10 cellular contexts compared by ENCODE assay signal in the genomic region with DNA sequence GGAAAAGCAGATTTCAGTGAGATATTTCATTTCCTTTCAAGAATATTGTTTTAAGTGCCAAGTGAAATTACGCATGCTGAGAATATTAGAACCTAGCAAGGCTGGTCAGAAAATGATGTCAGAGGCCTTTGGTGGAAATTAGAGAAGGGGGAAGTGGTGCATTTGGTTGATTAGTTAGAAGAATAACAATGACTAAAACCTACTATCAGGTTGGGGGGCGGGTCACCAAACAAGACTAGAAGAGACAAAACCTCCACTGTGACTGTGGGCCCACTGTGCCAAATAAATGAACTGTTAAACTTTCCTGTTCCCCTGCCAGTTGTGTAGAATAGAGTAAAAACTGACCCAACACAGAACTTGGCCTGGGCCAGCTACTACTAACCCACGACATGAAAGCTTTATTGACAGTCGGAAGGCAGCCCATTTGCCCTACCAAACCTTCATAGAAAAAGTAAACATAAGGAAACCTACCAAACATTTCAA. TPM values are rescaled to one million over a fixed set of nuclear protein-coding genes. Genes with fewer than 3 reads are reported as not detected.
DNase-seq lines count a peak whose midpoint lies in the region; ATAC-seq and TF ChIP-seq lines count a peak whose summit lies in the region.
"Had no signal": no experiment of that assay in that cellular context is flagged by ENCODE, and none has a peak within 500 bp of the region (broad histone marks: within the 10 kb centered on the region; RNA-seq: fewer than 3 reads in every experiment).

No MANE protein-coding gene starts in this region.

- POLR2A ChIA-PET in HCT116 (lab: Charles Lee): no interaction called here

- no peak for TF ChIP-seq RAD21 in HCT116 (IDR thresholded peaks at IDR 0.05; ENCODE audit: low read depth)

- intact Hi-C loops in CD14-positive monocyte (cut with micrococcal nuclease): loop anchor here in 1 of 2 donors (10.0 kb wide), 1 partner anchor 69 kb away; no protein-coding TSS in a partner anchor
- intact Hi-C loops in HCT116 (cut with micrococcal nuclease): no loop called here

- peak overlapping the region; percentile 93 to 97 for H3K4me3 Mint-ChIP-seq in CD14-positive monocyte
- H3K4me3 Mint-ChIP-seq in activated T-helper 17 cell treated with anti-CD3 and anti-CD28 coated beads, Interleukin-2, amount 50 U/mL, for 72 hours: peak overlapping the region; percentile 86
- H3K4me3 Mint-ChIP-seq in stimulated activated effector memory CD8-positive, alpha-beta T cell treated with anti-CD3 and anti-CD28 coated beads, Interleukin-12 subunit alpha, Interleukin-12 subunit beta, amount 100 ng/mL, for 72 hours: peak overlapping the region; percentile 86

- ATAC-seq in HCT116: no peak
- no peak for ATAC-seq in activated T-helper 17 cell treated with anti-CD3 and anti-CD28 coated beads, Interleukin-2, amount 50 U/mL, for 72 hours (replicated peaks)
- ATAC-seq in stimulated activated effector memory CD8-positive, alpha-beta T cell treated with anti-CD3 and anti-CD28 coated beads, Interleukin-12 subunit alpha, Interleukin-12 subunit beta, amount 100 ng/mL, for 72 hours: peak; percentile 1
- ATAC-seq: left colon had no signal

- DNase-seq in CD14-positive monocyte (ENCODE audit: low spot score): no peak
- no peak for DNase-seq in HCT116 (ENCODE audit: low read depth, low spot score)
- peak in 1 of 2 donors; percentile 58 for DNase-seq in stimulated activated effector memory CD8-positive, alpha-beta T cell treated with anti-CD3 and anti-CD28 coated beads, Interleukin-12 subunit alpha, Interleukin-12 subunit beta, amount 100 ng/mL, for 72 hours (ENCODE audit: low spot score in 2 of 2)
- DNase-seq in DMS114 treated with DMSO at 0.1 percent for 48 hours (lab: John Stamatoyannopoulos, UW; ENCODE audit: unreplicated experiment): no peak
- DNase-seq in T-helper 9 cell: no peak
- no peak for DNase-seq in foreskin melanocyte

- CTCF ChIA-PET in HCT116 (lab: Charles Lee): interaction anchor here (1.2 kb wide), 1 partner anchor 249 kb away, joined by 4 read pairs; no protein-coding TSS in a partner anchor

- peaks cover 45% of the 10 kb centered on the region for H3K4me1 Mint-ChIP-seq in CD14-positive monocyte
- peaks cover 52% of the 10 kb centered on the region for H3K4me1 Mint-ChIP-seq in activated T-helper 17 cell treated with anti-CD3 and anti-CD28 coated beads, Interleukin-2, amount 50 U/mL, for 72 hours
- peaks cover 55% of the 10 kb centered on the region for H3K4me1 Mint-ChIP-seq in stimulated activated effector memory CD8-positive, alpha-beta T cell treated with anti-CD3 and anti-CD28 coated beads, Interleukin-12 subunit alpha, Interleukin-12 subunit beta, amount 100 ng/mL, for 72 hours

- H3K27me3 ChIP-seq in HCT116 (ENCODE audit: insufficient read depth, low read length): no peaks in the 10 kb centered on the region

- no peaks in the 10 kb centered on the region for H3K9me3 ChIP-seq in HCT116 (ENCODE audit: control insufficient read depth in 1 of 2, insufficient read depth in 1 of 2, low read depth in 1 of 2, low read length in 2 of 2)

- TF ChIP-seq CTCF in CD14-positive monocyte (IDR thresholded peaks at IDR 0.05): no peak
- TF ChIP-seq CTCF in HCT116 (IDR thresholded peaks at IDR 0.05 in 2 of 3, conservative IDR thresholded peaks at IDR 0.05 in 1 of 3; ENCODE audit: borderline replicate concordance in 1 of 3, insufficient read depth in 1 of 3, low read depth in 2 of 3, low read length in 2 of 3): no peak

- H3K4me1 ChIP-seq in HCT116 (ENCODE audit: control insufficient read depth in 1 of 2, insufficient read depth in 2 of 2, low read length in 2 of 2): peaks cover 4 to 17% of the 10 kb centered on the region in 2 experiments; a peak in 3 of 4 replicates

- no peak overlapping the region for H3K27ac ChIP-seq in HCT116 (ENCODE audit: low read depth, low read length)
- H3K27ac ChIP-seq: HL-60 had no signal

- TSS peak; percentile 35 for BruUV-seq in HCT116 (replicated peaks; lab: Mats Ljungman, UMichigan)

- peaks cover 3 to 11% of the 10 kb centered on the region in 2 donors for H3K36me3 Mint-ChIP-seq in CD14-positive monocyte
- H3K36me3 Mint-ChIP-seq in activated T-helper 17 cell treated with anti-CD3 and anti-CD28 coated beads, Interleukin-2, amount 50 U/mL, for 72 hours (ENCODE audit: low read depth): peaks cover 20% of the 10 kb centered on the region
- peaks cover 9% of the 10 kb centered on the region for H3K36me3 Mint-ChIP-seq in stimulated activated effector memory CD8-positive, alpha-beta T cell treated with anti-CD3 and anti-CD28 coated beads, Interleukin-12 subunit alpha, Interleukin-12 subunit beta, amount 100 ng/mL, for 72 hours

- H3K9me2 ChIP-seq in HCT116 (ENCODE audit: insufficient read depth): no peaks in the 10 kb centered on the region

- no peaks in the 10 kb centered on the region for H3K9me3 Mint-ChIP-seq in CD14-positive monocyte
- H3K9me3 Mint-ChIP-seq in activated T-helper 17 cell treated with anti-CD3 and anti-CD28 coated beads, Interleukin-2, amount 50 U/mL, for 72 hours: no peaks in the 10 kb centered on the region
- no peaks in the 10 kb centered on the region for H3K9me3 Mint-ChIP-seq in stimulated activated effector memory CD8-positive, alpha-beta T cell treated with anti-CD3 and anti-CD28 coated beads, Interleukin-12 subunit alpha, Interleukin-12 subunit beta, amount 100 ng/mL, for 72 hours

- H3K4me3 ChIP-seq in HCT116 (replicated peaks in 1 of 2; ENCODE audit: low read depth in 1 of 2, low read length in 2 of 2) (no peak overlapping the region), iPS-11a (ENCODE audit: low read depth, low read length) (peak overlapping the region; percentile 82)

- no peak overlapping the region for H2AFZ ChIP-seq in HCT116 (ENCODE audit: low read depth, low read length, poor library complexity, severe bottlenecking)

- RAD21 ChIA-PET in HCT116 (lab: Charles Lee; ENCODE audit: low non-redundant PET in 1 of 2, low total read pairs in 2 of 2, uncharacterized antibody in 2 of 2, unreplicated experiment in 2 of 2): no interaction called here

- no peak for TF ChIP-seq POLR2A in HCT116 (IDR thresholded peaks at IDR 0.05; ENCODE audit: borderline replicate concordance, extremely low read depth, insufficient read depth, insufficient read length)

- H3K36me3 ChIP-seq in HCT116 (ENCODE audit: control insufficient read depth in 1 of 2, insufficient read depth in 2 of 2, low read length in 2 of 2): no peaks in the 10 kb centered on the region

- H3K9ac ChIP-seq in HCT116 (ENCODE audit: low read length): no peak overlapping the region

- peak overlapping the region in 4 of 7 donors; percentile 29 to 75 (median 45) for H3K27ac Mint-ChIP-seq in CD14-positive monocyte
- peak overlapping the region; percentile 95 for H3K27ac Mint-ChIP-seq in activated T-helper 17 cell treated with anti-CD3 and anti-CD28 coated beads, Interleukin-2, amount 50 U/mL, for 72 hours
- peak overlapping the region; percentile 85 for H3K27ac Mint-ChIP-seq in stimulated activated effector memory CD8-positive, alpha-beta T cell treated with anti-CD3 and anti-CD28 coated beads, Interleukin-12 subunit alpha, Interleukin-12 subunit beta, amount 100 ng/mL, for 72 hours

- 0 out of 2 replicates have a peak overlapping the region, but pooled peaks have one; percentile 92 for H3K4me2 ChIP-seq in HCT116 (ENCODE audit: low read length)

- H3K79me2 ChIP-seq in HCT116 (ENCODE audit: insufficient read depth, low read length): peaks cover 61% of the 10 kb centered on the region

- H4K20me1 ChIP-seq in HCT116 (ENCODE audit: insufficient read depth): no peaks in the 10 kb centered on the region

- H3K27me3 Mint-ChIP-seq in CD14-positive monocyte (ENCODE audit: low read depth in 3 of 3): peaks cover 13 to 20% (median 19%) of the 10 kb centered on the region in 3 donors
- H3K27me3 Mint-ChIP-seq in activated T-helper 17 cell treated with anti-CD3 and anti-CD28 coated beads, Interleukin-2, amount 50 U/mL, for 72 hours: no peaks in the 10 kb centered on the region

TF ChIP-seq in HCT116, 20 proteins besides CTCF, POLR2A, EP300 and RAD21 (continues in another document):
- no peak for TF ChIP-seq JUND (IDR thresholded peaks at IDR 0.05)
- TF ChIP-seq ELF1 (IDR thresholded peaks at IDR 0.05; ENCODE audit: borderline replicate concordance, low read depth): no peak
- TF ChIP-seq, protein P1, sequence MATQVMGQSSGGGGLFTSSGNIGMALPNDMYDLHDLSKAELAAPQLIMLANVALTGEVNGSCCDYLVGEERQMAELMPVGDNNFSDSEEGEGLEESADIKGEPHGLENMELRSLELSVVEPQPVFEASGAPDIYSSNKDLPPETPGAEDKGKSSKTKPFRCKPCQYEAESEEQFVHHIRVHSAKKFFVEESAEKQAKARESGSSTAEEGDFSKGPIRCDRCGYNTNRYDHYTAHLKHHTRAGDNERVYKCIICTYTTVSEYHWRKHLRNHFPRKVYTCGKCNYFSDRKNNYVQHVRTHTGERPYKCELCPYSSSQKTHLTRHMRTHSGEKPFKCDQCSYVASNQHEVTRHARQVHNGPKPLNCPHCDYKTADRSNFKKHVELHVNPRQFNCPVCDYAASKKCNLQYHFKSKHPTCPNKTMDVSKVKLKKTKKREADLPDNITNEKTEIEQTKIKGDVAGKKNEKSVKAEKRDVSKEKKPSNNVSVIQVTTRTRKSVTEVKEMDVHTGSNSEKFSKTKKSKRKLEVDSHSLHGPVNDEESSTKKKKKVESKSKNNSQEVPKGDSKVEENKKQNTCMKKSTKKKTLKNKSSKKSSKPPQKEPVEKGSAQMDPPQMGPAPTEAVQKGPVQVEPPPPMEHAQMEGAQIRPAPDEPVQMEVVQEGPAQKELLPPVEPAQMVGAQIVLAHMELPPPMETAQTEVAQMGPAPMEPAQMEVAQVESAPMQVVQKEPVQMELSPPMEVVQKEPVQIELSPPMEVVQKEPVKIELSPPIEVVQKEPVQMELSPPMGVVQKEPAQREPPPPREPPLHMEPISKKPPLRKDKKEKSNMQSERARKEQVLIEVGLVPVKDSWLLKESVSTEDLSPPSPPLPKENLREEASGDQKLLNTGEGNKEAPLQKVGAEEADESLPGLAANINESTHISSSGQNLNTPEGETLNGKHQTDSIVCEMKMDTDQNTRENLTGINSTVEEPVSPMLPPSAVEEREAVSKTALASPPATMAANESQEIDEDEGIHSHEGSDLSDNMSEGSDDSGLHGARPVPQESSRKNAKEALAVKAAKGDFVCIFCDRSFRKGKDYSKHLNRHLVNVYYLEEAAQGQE (IDR thresholded peaks at IDR 0.05; ENCODE audit: low read depth): no peak
- no peak for TF ChIP-seq ZNF274 (IDR thresholded peaks at IDR 0.05; ENCODE audit: low read depth, low read length)
- no peak for TF ChIP-seq SIN3A (IDR thresholded peaks at IDR 0.05; ENCODE audit: low read depth)
- no peak for TF ChIP-seq EZH2phosphoT487 (IDR thresholded peaks at IDR 0.05; ENCODE audit: borderline replicate concordance)
- no peak for TF ChIP-seq ZFX (IDR thresholded peaks at IDR 0.05)
- no peak for TF ChIP-seq FOSL1 (IDR thresholded peaks at IDR 0.05; ENCODE audit: low read depth)
- no peak for TF ChIP-seq CEBPB (IDR thresholded peaks at IDR 0.05; ENCODE audit: low read depth)
- TF ChIP-seq EGR1 (IDR thresholded peaks at IDR 0.05; ENCODE audit: low read depth): no peak

RNA-seq across cellular contexts. Expression of a gene that starts 2.9 kb away (rescaled TPM):
- polyA plus RNA-seq in CD14-positive monocyte: 1 to 10 TPM; 1.5 to 2.0 TPM
- 21.2 TPM for total RNA-seq in HCT116 (2021; ENCODE audit: unreplicated experiment)
- 14.7 and 15.8 TPM in 2 replicates for polyA plus RNA-seq in HCT116 (2012)
- total RNA-seq in activated T-helper 17 cell treated with anti-CD3 and anti-CD28 coated beads, Interleukin-2, amount 50 U/mL, for 72 hours: 10 to 100 TPM; 22.8 to 25.1 TPM

Comparison
In these comparisons a context has a peak if more than half of its experiments do, and no peak if none do; other contexts are left out.
1. H3K27ac Mint-ChIP-seq: peak in every context shown above with its lines; median percentile 95 in activated T-helper 17 cell treated with anti-CD3 and anti-CD28 coated beads, Interleukin-2, amount 50 U/mL, for 72 hours; 85 in stimulated activated effector memory CD8-positive, alpha-beta T cell treated with anti-CD3 and anti-CD28 coated beads, Interleukin-12 subunit alpha, Interleukin-12 subunit beta, amount 100 ng/mL, for 72 hours; 45 in CD14-positive monocyte.